ENCODE assay signal across 1 cellular context in the genomic region with DNA sequence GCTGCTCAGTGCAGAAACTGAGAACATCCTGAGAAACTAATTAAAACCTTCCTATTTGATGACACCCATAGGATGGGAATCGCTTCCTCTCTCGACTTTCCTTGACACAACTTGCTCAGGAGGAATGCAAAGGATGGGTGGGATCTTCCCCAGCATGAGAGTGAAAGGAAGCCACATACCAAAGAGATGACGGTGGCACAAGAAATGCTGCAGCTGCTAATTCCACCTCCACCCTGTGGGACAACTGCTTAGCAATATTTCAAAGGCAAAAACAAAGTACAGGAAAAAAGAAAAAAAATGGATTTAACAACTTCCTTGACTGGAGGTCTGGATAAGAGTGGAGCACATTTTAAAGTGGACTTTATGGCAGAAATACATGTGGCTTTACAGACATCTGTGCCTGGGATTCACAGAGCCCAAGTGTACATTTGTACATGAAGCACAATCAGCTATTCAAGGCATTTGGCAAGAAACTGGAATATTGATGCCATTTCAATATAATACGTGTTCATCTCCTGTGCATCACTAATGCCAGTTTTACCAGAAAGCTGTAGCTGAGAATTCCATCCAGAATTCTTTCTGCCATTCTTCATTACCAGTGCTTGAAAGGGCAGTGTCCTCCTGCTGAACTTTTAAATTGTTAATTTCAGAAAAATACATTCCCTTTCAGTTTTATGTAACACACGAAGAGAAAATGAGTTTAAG.
TF ChIP-seq lines count a peak whose summit lies in the region.

No MANE protein-coding gene starts in this region.

TF ChIP-seq in HepG2, 621 proteins besides CTCF, POLR2A, EP300 and RAD21:
- TF ChIP-seq KLF11 (CRISPR knock-in tag; IDR thresholded peaks at IDR 0.05): no peak
- no peak for TF ChIP-seq ZNF660 (CRISPR knock-in tag; IDR thresholded peaks at IDR 0.05; ENCODE audit: borderline replicate concordance, low read depth)
- TF ChIP-seq REXO4 (CRISPR knock-in tag; IDR thresholded peaks at IDR 0.05; ENCODE audit: borderline replicate concordance): no peak
- no peak for TF ChIP-seq SKI (IDR thresholded peaks at IDR 0.05; ENCODE audit: partially characterized antibody)
- no peak for TF ChIP-seq ZNF850 (CRISPR knock-in tag; conservative IDR thresholded peaks at IDR 0.05)
- TF ChIP-seq SOX5 (CRISPR knock-in tag; IDR thresholded peaks at IDR 0.05; ENCODE audit: borderline replicate concordance): no peak
- no peak for TF ChIP-seq ARHGAP35 (CRISPR knock-in tag; IDR thresholded peaks at IDR 0.05; ENCODE audit: borderline replicate concordance)
- TF ChIP-seq CSRNP1 (CRISPR knock-in tag; IDR thresholded peaks at IDR 0.05): no peak
- no peak for TF ChIP-seq ZNF549 (CRISPR knock-in tag; IDR thresholded peaks at IDR 0.05)
- TF ChIP-seq TEAD3 (CRISPR knock-in tag; optimal IDR thresholded peaks at IDR 0.05; ENCODE audit: borderline replicate concordance): no peak
- no peak for TF ChIP-seq SP1 (IDR thresholded peaks at IDR 0.05)
- no peak for TF ChIP-seq SP1 (CRISPR knock-in tag; IDR thresholded peaks at IDR 0.05)
- TF ChIP-seq ELF4 (CRISPR knock-in tag; IDR thresholded peaks at IDR 0.05; ENCODE audit: borderline replicate concordance): no peak
- no peak for TF ChIP-seq KLF16 (CRISPR knock-in tag; IDR thresholded peaks at IDR 0.05)
